1 cellular context compared by ENCODE assay signal in the genomic region with DNA sequence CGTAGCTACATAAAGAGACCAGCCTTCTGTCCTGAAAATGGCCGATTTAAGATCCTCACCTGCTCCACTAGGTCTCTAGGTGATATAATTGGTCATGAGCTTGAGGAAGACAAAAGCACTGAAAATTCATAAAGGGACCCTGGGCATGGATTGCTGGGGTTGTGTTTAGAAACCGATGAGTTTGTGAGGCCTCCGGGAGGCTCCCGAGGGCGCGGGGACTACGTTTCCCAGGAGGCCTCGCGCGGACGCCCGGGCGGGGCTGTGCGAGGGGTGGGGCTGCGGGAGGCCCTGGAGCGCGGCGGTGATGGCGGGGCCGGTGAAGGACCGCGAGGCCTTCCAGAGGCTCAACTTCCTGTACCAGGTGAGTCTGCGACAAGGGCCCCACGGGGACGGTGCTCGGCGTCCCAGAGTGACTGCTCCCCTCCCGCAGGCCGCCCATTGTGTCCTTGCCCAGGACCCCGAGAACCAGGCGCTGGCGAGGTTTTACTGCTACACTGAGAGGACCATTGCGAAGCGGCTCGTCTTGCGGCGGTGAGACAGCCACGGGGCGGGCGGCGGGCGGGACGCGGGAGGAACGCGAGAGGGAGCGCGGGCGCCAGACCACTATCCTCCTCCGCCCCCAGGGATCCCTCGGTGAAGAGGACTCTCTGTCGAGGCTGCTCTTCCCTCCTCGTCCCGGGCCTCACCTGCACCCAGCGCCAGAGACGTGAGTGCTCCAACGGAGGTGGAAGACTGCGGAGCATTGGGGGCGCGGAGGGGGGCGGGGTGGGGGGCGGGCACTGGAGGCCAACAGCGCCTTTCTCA.
TF ChIP-seq lines count a peak whose summit lies in the region.

Gene RPP21 (plus strand): TSS at position 289 of the 804 bp plus-strand sequence. CDS start 16 bp downstream, at position 305.

TF ChIP-seq in HCT116, 20 proteins besides CTCF, POLR2A, EP300 and RAD21 (continued from another document):
- TF ChIP-seq FOSL1 (IDR thresholded peaks at IDR 0.05; ENCODE audit: low read depth) (no peak), EGR1 (IDR thresholded peaks at IDR 0.05; ENCODE audit: low read depth) (no peak), EZH2phosphoT487 (IDR thresholded peaks at IDR 0.05; ENCODE audit: borderline replicate concordance) (no peak), CBX3 (IDR thresholded peaks at IDR 0.05; ENCODE audit: low read depth) (no peak), EZH2 (IDR thresholded peaks at IDR 0.05) (no peak), JUND (IDR thresholded peaks at IDR 0.05) (no peak), ELF1 (IDR thresholded peaks at IDR 0.05; ENCODE audit: borderline replicate concordance, low read depth) (no peak; the same call in 1 of the 2 replicates), CEBPB (IDR thresholded peaks at IDR 0.05; ENCODE audit: low read depth) (no peak), ZNF274 (IDR thresholded peaks at IDR 0.05; ENCODE audit: low read depth, low read length) (no peak), ZFX (IDR thresholded peaks at IDR 0.05) (peak; percentile 89), YY1 (IDR thresholded peaks at IDR 0.05; ENCODE audit: extremely low read depth, insufficient replicate concordance, low read depth, low read length) (peak; percentile 90), POLR2AphosphoS5 (IDR thresholded peaks at IDR 0.05; ENCODE audit: low read depth, low read length) (peak; percentile 93), TCF7L2 (IDR thresholded peaks at IDR 0.05; ENCODE audit: borderline replicate concordance, extremely low read depth, insufficient read depth, insufficient read length) (no peak)
- TF ChIP-seq, protein P1, sequence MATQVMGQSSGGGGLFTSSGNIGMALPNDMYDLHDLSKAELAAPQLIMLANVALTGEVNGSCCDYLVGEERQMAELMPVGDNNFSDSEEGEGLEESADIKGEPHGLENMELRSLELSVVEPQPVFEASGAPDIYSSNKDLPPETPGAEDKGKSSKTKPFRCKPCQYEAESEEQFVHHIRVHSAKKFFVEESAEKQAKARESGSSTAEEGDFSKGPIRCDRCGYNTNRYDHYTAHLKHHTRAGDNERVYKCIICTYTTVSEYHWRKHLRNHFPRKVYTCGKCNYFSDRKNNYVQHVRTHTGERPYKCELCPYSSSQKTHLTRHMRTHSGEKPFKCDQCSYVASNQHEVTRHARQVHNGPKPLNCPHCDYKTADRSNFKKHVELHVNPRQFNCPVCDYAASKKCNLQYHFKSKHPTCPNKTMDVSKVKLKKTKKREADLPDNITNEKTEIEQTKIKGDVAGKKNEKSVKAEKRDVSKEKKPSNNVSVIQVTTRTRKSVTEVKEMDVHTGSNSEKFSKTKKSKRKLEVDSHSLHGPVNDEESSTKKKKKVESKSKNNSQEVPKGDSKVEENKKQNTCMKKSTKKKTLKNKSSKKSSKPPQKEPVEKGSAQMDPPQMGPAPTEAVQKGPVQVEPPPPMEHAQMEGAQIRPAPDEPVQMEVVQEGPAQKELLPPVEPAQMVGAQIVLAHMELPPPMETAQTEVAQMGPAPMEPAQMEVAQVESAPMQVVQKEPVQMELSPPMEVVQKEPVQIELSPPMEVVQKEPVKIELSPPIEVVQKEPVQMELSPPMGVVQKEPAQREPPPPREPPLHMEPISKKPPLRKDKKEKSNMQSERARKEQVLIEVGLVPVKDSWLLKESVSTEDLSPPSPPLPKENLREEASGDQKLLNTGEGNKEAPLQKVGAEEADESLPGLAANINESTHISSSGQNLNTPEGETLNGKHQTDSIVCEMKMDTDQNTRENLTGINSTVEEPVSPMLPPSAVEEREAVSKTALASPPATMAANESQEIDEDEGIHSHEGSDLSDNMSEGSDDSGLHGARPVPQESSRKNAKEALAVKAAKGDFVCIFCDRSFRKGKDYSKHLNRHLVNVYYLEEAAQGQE (IDR thresholded peaks at IDR 0.05; ENCODE audit: low read depth), result no peak
- TF ChIP-seq, protein P2, sequence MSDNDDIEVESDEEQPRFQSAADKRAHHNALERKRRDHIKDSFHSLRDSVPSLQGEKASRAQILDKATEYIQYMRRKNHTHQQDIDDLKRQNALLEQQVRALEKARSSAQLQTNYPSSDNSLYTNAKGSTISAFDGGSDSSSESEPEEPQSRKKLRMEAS (IDR thresholded peaks at IDR 0.05), result peak; percentile 84
- TF ChIP-seq, protein P3, sequence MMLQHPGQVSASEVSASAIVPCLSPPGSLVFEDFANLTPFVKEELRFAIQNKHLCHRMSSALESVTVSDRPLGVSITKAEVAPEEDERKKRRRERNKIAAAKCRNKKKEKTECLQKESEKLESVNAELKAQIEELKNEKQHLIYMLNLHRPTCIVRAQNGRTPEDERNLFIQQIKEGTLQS (IDR thresholded peaks at IDR 0.05), result no peak
